In the genomic region with DNA sequence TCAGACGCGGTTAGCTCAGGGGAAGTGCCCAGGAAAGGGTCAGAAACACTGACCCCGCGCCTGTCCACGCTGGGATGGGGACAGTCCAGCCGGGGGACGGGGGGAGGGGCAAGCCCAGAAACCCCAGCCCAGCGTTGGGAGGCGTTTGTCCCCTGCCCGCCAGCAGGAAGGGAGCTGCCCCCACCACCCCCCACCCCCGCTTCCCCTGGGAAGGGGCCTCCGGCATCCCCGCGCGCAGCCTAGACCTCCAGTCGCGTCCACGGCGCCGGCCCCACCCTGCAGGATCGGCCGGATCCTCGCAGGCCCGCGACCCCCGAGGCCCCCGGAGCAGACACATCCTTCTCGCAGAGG, we compare ENCODE assay signal across 8 cellular contexts. TPM values are rescaled to one million over a fixed set of nuclear protein-coding genes. Genes with fewer than 3 reads are reported as not detected.
DNase-seq lines count a peak whose midpoint lies in the region; ATAC-seq and TF ChIP-seq lines count a peak whose summit lies in the region.

No MANE protein-coding gene starts in this region.

- H3K27me3 Mint-ChIP-seq in T-helper 1 cell treated with Interleukin-12 subunit alpha and Interleukin-12 subunit beta and Interleukin-4 antibody, amounts not matched to agents 30 μg/mL and 1 μg/mL, for 36 hours (ENCODE audit: low read depth) = no peaks in the 10 kb centered on the region
- no peaks in the 10 kb centered on the region for H3K27me3 Mint-ChIP-seq in activated T-helper 1 cell treated with anti-CD3 and anti-CD28 coated beads, Interleukin-12 subunit alpha, Interleukin-12 subunit beta, Interleukin-2, Interleukin-4 antibody, amounts not matched to agents 30 ng/mL and 10 ng/mL and 1 ng/mL, durations not matched to agents 14 hours and 24 hours and 36 hours (ENCODE audit: insufficient read depth)

- H3K27ac ChIP-seq in substantia nigra (ENCODE audit: low read depth, low read length, poor library complexity, severe bottlenecking) = peak overlapping the region; percentile 85

- no peak for TF ChIP-seq CTCF in omental fat pad (IDR thresholded peaks at IDR 0.05)

- peak overlapping the region; percentile 67 for H3K4me3 ChIP-seq in iPS-18c (ENCODE audit: insufficient read depth, low read depth, low read length)

- intact Hi-C loops in activated T-helper 1 cell treated with anti-CD3 and anti-CD28 coated beads, Interleukin-12 subunit alpha, Interleukin-12 subunit beta, Interleukin-2, Interleukin-4 antibody, amounts not matched to agents 30 ng/mL and 10 ng/mL and 1 ng/mL, durations not matched to agents 14 hours and 24 hours and 36 hours (cut with micrococcal nuclease) = loop anchor here (2.0 kb wide), 1 partner anchor 23 kb away; a partner anchor contains a TSS

- H3K9me3 Mint-ChIP-seq in T-helper 1 cell treated with Interleukin-12 subunit alpha and Interleukin-12 subunit beta and Interleukin-4 antibody, amounts not matched to agents 30 μg/mL and 1 μg/mL, for 36 hours = no peaks in the 10 kb centered on the region
- no peaks in the 10 kb centered on the region for H3K9me3 Mint-ChIP-seq in activated T-helper 1 cell treated with anti-CD3 and anti-CD28 coated beads, Interleukin-12 subunit alpha, Interleukin-12 subunit beta, Interleukin-2, Interleukin-4 antibody, amounts not matched to agents 30 ng/mL and 10 ng/mL and 1 ng/mL, durations not matched to agents 14 hours and 24 hours and 36 hours

- peaks cover 3% of the 10 kb centered on the region for H3K36me3 Mint-ChIP-seq in T-helper 1 cell treated with Interleukin-12 subunit alpha and Interleukin-12 subunit beta and Interleukin-4 antibody, amounts not matched to agents 30 μg/mL and 1 μg/mL, for 36 hours (ENCODE audit: low read depth)
- H3K36me3 Mint-ChIP-seq in activated T-helper 1 cell treated with anti-CD3 and anti-CD28 coated beads, Interleukin-12 subunit alpha, Interleukin-12 subunit beta, Interleukin-2, Interleukin-4 antibody, amounts not matched to agents 30 ng/mL and 10 ng/mL and 1 ng/mL, durations not matched to agents 14 hours and 24 hours and 36 hours (ENCODE audit: low read depth) = peaks cover 3% of the 10 kb centered on the region

- no peaks in the 10 kb centered on the region for H3K9me3 ChIP-seq in iPS-18c (ENCODE audit: control insufficient read depth, insufficient read depth, low read length)

- ATAC-seq in omental fat pad (ENCODE audit: low FRiP score) = no peak

- H3K27ac Mint-ChIP-seq in T-helper 1 cell treated with Interleukin-12 subunit alpha and Interleukin-12 subunit beta and Interleukin-4 antibody, amounts not matched to agents 30 μg/mL and 1 μg/mL, for 36 hours = peak overlapping the region; percentile 68
- H3K27ac Mint-ChIP-seq in activated T-helper 1 cell treated with anti-CD3 and anti-CD28 coated beads, Interleukin-12 subunit alpha, Interleukin-12 subunit beta, Interleukin-2, Interleukin-4 antibody, amounts not matched to agents 30 ng/mL and 10 ng/mL and 1 ng/mL, durations not matched to agents 14 hours and 24 hours and 36 hours = peak overlapping the region; percentile 65

- peaks cover 17% of the 10 kb centered on the region for H3K4me1 Mint-ChIP-seq in T-helper 1 cell treated with Interleukin-12 subunit alpha and Interleukin-12 subunit beta and Interleukin-4 antibody, amounts not matched to agents 30 μg/mL and 1 μg/mL, for 36 hours (ENCODE audit: low read depth)
- H3K4me1 Mint-ChIP-seq in activated T-helper 1 cell treated with anti-CD3 and anti-CD28 coated beads, Interleukin-12 subunit alpha, Interleukin-12 subunit beta, Interleukin-2, Interleukin-4 antibody, amounts not matched to agents 30 ng/mL and 10 ng/mL and 1 ng/mL, durations not matched to agents 14 hours and 24 hours and 36 hours (ENCODE audit: low read depth) = peaks cover 12% of the 10 kb centered on the region

- DNase-seq in T-helper 1 cell = no peak
- no peak for DNase-seq in activated T-helper 1 cell treated with anti-CD3 and anti-CD28 coated beads, Interleukin-12 subunit alpha, Interleukin-12 subunit beta, Interleukin-2, Interleukin-4 antibody, amounts not matched to agents 30 ng/mL and 10 ng/mL and 1 ng/mL, durations not matched to agents 14 hours and 24 hours and 36 hours (ENCODE audit: low spot score)
- peak in 2 of 49 donors; percentile 52 to 59 for DNase-seq in substantia nigra (lab: John Stamatoyannopoulos, UW)
- DNase-seq in H4 (ENCODE audit: low spot score) = no peak
- DNase-seq in omental fat pad (ENCODE audit: low spot score) = no peak
- no peak for DNase-seq in D341Med (ENCODE audit: low spot score)

- H3K4me3 Mint-ChIP-seq in T-helper 1 cell treated with Interleukin-12 subunit alpha and Interleukin-12 subunit beta and Interleukin-4 antibody, amounts not matched to agents 30 μg/mL and 1 μg/mL, for 36 hours = peak overlapping the region; percentile 80
- H3K4me3 Mint-ChIP-seq in activated T-helper 1 cell treated with anti-CD3 and anti-CD28 coated beads, Interleukin-12 subunit alpha, Interleukin-12 subunit beta, Interleukin-2, Interleukin-4 antibody, amounts not matched to agents 30 ng/mL and 10 ng/mL and 1 ng/mL, durations not matched to agents 14 hours and 24 hours and 36 hours = peak overlapping the region; percentile 87

RNA-seq across cellular contexts. Expression of a gene that starts 0.3 kb away (rescaled TPM):
- total RNA-seq in activated T-helper 1 cell treated with anti-CD3 and anti-CD28 coated beads, Interleukin-12 subunit alpha, Interleukin-12 subunit beta, Interleukin-2, Interleukin-4 antibody, amounts not matched to agents 30 ng/mL and 10 ng/mL and 1 ng/mL, durations not matched to agents 14 hours and 24 hours and 36 hours = 42.9 and 43.7 TPM in 2 replicates
- 36.5 and 62.6 TPM in 2 replicates for total RNA-seq in H4 (2014; rRNA removed; shearing (Covaris generic))
- 10 to 100 TPM; 47.0 to 77.6 (median 59.0) TPM for total RNA-seq in omental fat pad

RNA-seq across cellular contexts. Expression of a gene that starts 20.5 kb away (rescaled TPM):
- total RNA-seq in activated T-helper 1 cell treated with anti-CD3 and anti-CD28 coated beads, Interleukin-12 subunit alpha, Interleukin-12 subunit beta, Interleukin-2, Interleukin-4 antibody, amounts not matched to agents 30 ng/mL and 10 ng/mL and 1 ng/mL, durations not matched to agents 14 hours and 24 hours and 36 hours = 0.44 and 0.78 TPM in 2 replicates
- total RNA-seq in H4 (2014; rRNA removed; shearing (Covaris generic)) = not detected in 2 replicates
- total RNA-seq in omental fat pad = not detected

RNA-seq across cellular contexts. Expression of a gene that starts 22.5 kb away (rescaled TPM):
- 104 and 120 TPM in 2 replicates for total RNA-seq in activated T-helper 1 cell treated with anti-CD3 and anti-CD28 coated beads, Interleukin-12 subunit alpha, Interleukin-12 subunit beta, Interleukin-2, Interleukin-4 antibody, amounts not matched to agents 30 ng/mL and 10 ng/mL and 1 ng/mL, durations not matched to agents 14 hours and 24 hours and 36 hours
- 110 and 137 TPM in 2 replicates for total RNA-seq in H4 (2014; rRNA removed; shearing (Covaris generic))
- 100 to 1,000 TPM in 3 of 4 donors, 10 to 100 TPM in 1; 67.5 to 669 (median 116) TPM for total RNA-seq in omental fat pad

RNA-seq across cellular contexts. Expression of a gene that starts 33.7 kb away (rescaled TPM):
- total RNA-seq in activated T-helper 1 cell treated with anti-CD3 and anti-CD28 coated beads, Interleukin-12 subunit alpha, Interleukin-12 subunit beta, Interleukin-2, Interleukin-4 antibody, amounts not matched to agents 30 ng/mL and 10 ng/mL and 1 ng/mL, durations not matched to agents 14 hours and 24 hours and 36 hours = 110 and 120 TPM in 2 replicates
- 80.7 and 124 TPM in 2 replicates for total RNA-seq in H4 (2014; rRNA removed; shearing (Covaris generic))
- 10 to 100 TPM; 32.9 to 58.1 (median 46.8) TPM for total RNA-seq in omental fat pad
